Comparison of ENCODE assay signal across 8 cellular contexts in genomic region chr14:74882103-74882920, GRCh38. TPM values are rescaled to one million over a fixed set of nuclear protein-coding genes. Genes with fewer than 3 reads are reported as not detected.
DNase-seq lines count a peak whose midpoint lies in the region; ATAC-seq and TF ChIP-seq lines count a peak whose summit lies in the region.

No MANE protein-coding gene starts in this region.

- H3K9me2 ChIP-seq in SU-DHL-6 (replicated peaks; ENCODE audit: insufficient read depth, low read length): no peaks in the 10 kb centered on the region

- H4K20me1 ChIP-seq in SU-DHL-6 (ENCODE audit: low read depth, low read length): peaks cover 15% of the 10 kb centered on the region; the same call in 1 of the 2 replicates

- H2AFZ ChIP-seq in SU-DHL-6 (ENCODE audit: low read depth, low read length, severe bottlenecking): peak overlapping the region; percentile 35

- in situ Hi-C loops in astrocyte of the spinal cord (cut with HindIII; ENCODE audit: low sequenced_read_pairs): no loop called here

- H3K79me2 ChIP-seq in SU-DHL-6 (ENCODE audit: insufficient read depth, low read length): peaks cover 55% of the 10 kb centered on the region

- H3K4me2 ChIP-seq in SU-DHL-6 (ENCODE audit: low read depth, low read length, poor library complexity, severe bottlenecking): peak overlapping the region; percentile 92

- H3K4me3 ChIP-seq in SU-DHL-6 (ENCODE audit: insufficient read depth, low read length, poor library complexity, severe bottlenecking): peak overlapping the region; percentile 94
- H3K4me3 ChIP-seq in astrocyte of the spinal cord (ENCODE audit: low read depth, low read length): peak overlapping the region; percentile 92

- no peaks in the 10 kb centered on the region; the same call in 1 of the 2 replicates for H3F3A ChIP-seq in SU-DHL-6 (ENCODE audit: insufficient read depth)

- H3K27me3 ChIP-seq in SU-DHL-6 (ENCODE audit: low read length): no peaks in the 10 kb centered on the region

- TF ChIP-seq CTCF in SU-DHL-6 (IDR thresholded peaks at IDR 0.05; ENCODE audit: insufficient read depth, low read length, poor library complexity, severe bottlenecking) (no peak), astrocyte of the spinal cord (IDR thresholded peaks at IDR 0.05; ENCODE audit: low read depth, low read length) (no peak)

- no peaks in the 10 kb centered on the region for H3K9me3 ChIP-seq in SU-DHL-6 (ENCODE audit: insufficient read depth, low read length)

- H3K36me3 ChIP-seq in SU-DHL-6 (ENCODE audit: low read length): peaks cover 3% of the 10 kb centered on the region; the same call in 1 of the 2 replicates

- peak overlapping the region; percentile 82 for H3K9ac ChIP-seq in SU-DHL-6 (ENCODE audit: low read length)

- ATAC-seq in GM19035 (IDR thresholded peaks at IDR 0.05; ENCODE audit: unreplicated experiment) (peak; percentile 46), HG03280 (IDR thresholded peaks at IDR 0.05; ENCODE audit: unreplicated experiment) (peak; percentile 43)

- H3K27ac ChIP-seq in SU-DHL-6 (ENCODE audit: low read depth, low read length): peak overlapping the region; percentile 64

- DNase-seq in AG20443 (ENCODE audit: low spot score) (peak; percentile 61), astrocyte of the spinal cord (ENCODE audit: low read depth, low spot score) (peak; percentile 51), iPS-NIHi7 (ENCODE audit: extremely low spot score) (peak; percentile 35), cerebellum (ENCODE audit: low spot score) (no peak)
- peak; percentile 12 to 35 for DNase-seq in stimulated activated CD4-positive, alpha-beta T cell treated with anti-CD3 and anti-CD28 coated beads, Interleukin-15, amount 100 ng/mL, for 1 hour (ENCODE audit: low read depth in 1 of 2, low spot score in 1 of 2)

RNA-seq across cellular contexts. Expression of gene DLST, which starts 0.6 kb away (rescaled TPM):
- 43.9 TPM for total RNA-seq in cerebellum

RNA-seq across cellular contexts. Expression of gene PROX2, which starts 6.4 kb away (rescaled TPM):
- not detected for total RNA-seq in cerebellum

RNA-seq across cellular contexts. Expression of gene RPS6KL1, which starts 40.7 kb away (rescaled TPM):
- total RNA-seq in cerebellum: 42.4 TPM
